In the genomic region with DNA sequence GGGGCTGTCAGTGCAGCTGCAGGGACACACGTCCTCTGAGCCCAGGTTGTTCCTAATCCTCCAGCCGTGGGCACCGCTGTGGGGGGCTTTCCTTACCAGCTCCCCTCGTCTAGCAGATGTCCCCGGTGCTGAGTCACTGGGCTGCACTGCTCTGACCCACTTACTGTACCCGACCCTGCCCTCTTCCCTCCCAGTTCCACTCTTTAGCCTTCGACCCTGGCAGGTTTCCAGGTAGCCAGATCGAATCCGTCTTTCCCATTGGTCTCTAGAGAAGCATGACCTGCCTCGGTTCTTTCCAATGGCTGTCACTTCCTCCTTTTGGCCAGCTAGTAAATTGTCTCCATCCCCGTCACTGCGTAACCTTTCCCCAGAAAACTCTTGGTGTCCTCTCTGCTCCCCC, we compare ENCODE assay signal across 12 cellular contexts. TPM values are rescaled to one million over a fixed set of nuclear protein-coding genes. Genes with fewer than 3 reads are reported as not detected.
A peak's percentile ranks its signal among the peaks of the same experiment; 100 is the strongest.
DNase-seq lines count a peak whose midpoint lies in the region; ATAC-seq, FAIRE-seq and TF ChIP-seq lines count a peak whose summit lies in the region.
"Had no signal": no experiment of that assay in that cellular context is flagged by ENCODE, and none has a peak within 500 bp of the region (broad histone marks: within the 10 kb centered on the region; RNA-seq: fewer than 3 reads in every experiment).

No MANE protein-coding gene starts in this region.

- H3K4me1 ChIP-seq in pancreas: no peaks in the 10 kb centered on the region

- H3K27ac Mint-ChIP-seq in activated CD4-positive, alpha-beta T cell treated with anti-CD3 and anti-CD28 coated beads for 36 hours: peak overlapping the region; percentile 74
- H3K27ac Mint-ChIP-seq in activated CD8-positive, alpha-beta T cell treated with anti-CD3 and anti-CD28 coated beads, Interleukin-2, amount 10 ng/mL, durations not matched to agents 7 days and 5 days: peak overlapping the region; percentile 39
- peak overlapping the region; percentile 94 for H3K27ac Mint-ChIP-seq in stimulated activated effector memory CD8-positive, alpha-beta T cell treated with anti-CD3 and anti-CD28 coated beads, Interleukin-12 subunit alpha, Interleukin-12 subunit beta, amount 100 ng/mL, for 72 hours

- DNase-seq in activated CD4-positive, alpha-beta T cell treated with anti-CD3 and anti-CD28 coated beads for 36 hours: no peak
- no peak for DNase-seq in activated CD4-positive, alpha-beta T cell treated with anti-CD3 and anti-CD28 coated beads, Interleukin-2, amount 50 U/mL, for 4 hours
- DNase-seq in activated CD8-positive, alpha-beta T cell treated with anti-CD3 and anti-CD28 coated beads, Interleukin-2, amount 10 ng/mL, durations not matched to agents 7 days and 5 days: no peak
- DNase-seq in islet precursor cell: peak; percentile 49
- no peak for DNase-seq in stimulated activated effector memory CD8-positive, alpha-beta T cell treated with anti-CD3 and anti-CD28 coated beads, Interleukin-12 subunit alpha, Interleukin-12 subunit beta, amount 100 ng/mL, for 72 hours (ENCODE audit: low spot score in 2 of 2)
- no peak for DNase-seq in pancreas
- no peak for DNase-seq in stimulated activated CD4-positive, alpha-beta T cell treated with anti-CD3 and anti-CD28 coated beads, Interleukin-15, amount 100 ng/mL, for 24 hours
- DNase-seq: NCI-H345 had no signal

- no peak for ATAC-seq in activated CD4-positive, alpha-beta T cell treated with anti-CD3 and anti-CD28 coated beads for 36 hours
- ATAC-seq in activated CD8-positive, alpha-beta T cell treated with anti-CD3 and anti-CD28 coated beads, Interleukin-2, amount 10 ng/mL, durations not matched to agents 7 days and 5 days: no peak
- no peak for ATAC-seq in stimulated activated effector memory CD8-positive, alpha-beta T cell treated with anti-CD3 and anti-CD28 coated beads, Interleukin-12 subunit alpha, Interleukin-12 subunit beta, amount 100 ng/mL, for 72 hours
- ATAC-seq in pancreas (no peak), HG03280 (IDR thresholded peaks at IDR 0.05; ENCODE audit: unreplicated experiment) (no peak)

- peaks cover 0 to 6% (median 0%) of the 10 kb centered on the region in 3 donors for H3K36me3 ChIP-seq in pancreas

- 73 to 80% methylated on average over 12 of the region's 12 CpGs for WGBS in pancreas, 2 donors

- no peak overlapping the region for H3K27ac ChIP-seq in pancreas
- H3K27ac ChIP-seq: KMS-11, SJSA1 had no signal

- H3K4me3 ChIP-seq in pancreas: no peak overlapping the region
- H3K4me3 ChIP-seq: A549, SJSA1 had no signal

- H3K9me3 Mint-ChIP-seq in activated CD4-positive, alpha-beta T cell treated with anti-CD3 and anti-CD28 coated beads for 36 hours (ENCODE audit: low read depth): no peaks in the 10 kb centered on the region
- no peaks in the 10 kb centered on the region for H3K9me3 Mint-ChIP-seq in activated CD8-positive, alpha-beta T cell treated with anti-CD3 and anti-CD28 coated beads, Interleukin-2, amount 10 ng/mL, durations not matched to agents 7 days and 5 days (ENCODE audit: insufficient read depth)
- H3K9me3 Mint-ChIP-seq in stimulated activated effector memory CD8-positive, alpha-beta T cell treated with anti-CD3 and anti-CD28 coated beads, Interleukin-12 subunit alpha, Interleukin-12 subunit beta, amount 100 ng/mL, for 72 hours: no peaks in the 10 kb centered on the region

- CTCF ChIA-PET in activated CD4-positive, alpha-beta T cell treated with anti-CD3 and anti-CD28 coated beads for 36 hours (lab: Charles Lee): interaction anchor here (1.4 to 1.7 kb wide), 2 partner anchors 10 to 27 kb away, joined by 3 to 6 read pairs; no protein-coding TSS in a partner anchor
- CTCF ChIA-PET in activated CD8-positive, alpha-beta T cell treated with anti-CD3 and anti-CD28 coated beads, Interleukin-2, amount 10 ng/mL, durations not matched to agents 7 days and 5 days (lab: Charles Lee): interaction anchor here (1.2 to 1.7 kb wide), 2 partner anchors 14 to 273 kb away, joined by 3 to 6 read pairs; no protein-coding TSS in a partner anchor

- H3K36me3 Mint-ChIP-seq in activated CD4-positive, alpha-beta T cell treated with anti-CD3 and anti-CD28 coated beads for 36 hours (ENCODE audit: low read depth): peaks cover 25% of the 10 kb centered on the region
- H3K36me3 Mint-ChIP-seq in activated CD8-positive, alpha-beta T cell treated with anti-CD3 and anti-CD28 coated beads, Interleukin-2, amount 10 ng/mL, durations not matched to agents 7 days and 5 days (ENCODE audit: low read depth): peaks cover 18% of the 10 kb centered on the region
- H3K36me3 Mint-ChIP-seq in stimulated activated effector memory CD8-positive, alpha-beta T cell treated with anti-CD3 and anti-CD28 coated beads, Interleukin-12 subunit alpha, Interleukin-12 subunit beta, amount 100 ng/mL, for 72 hours: peaks cover 34% of the 10 kb centered on the region

- intact Hi-C loops in activated CD4-positive, alpha-beta T cell treated with anti-CD3 and anti-CD28 coated beads for 36 hours (cut with DNase I, micrococcal nuclease): no loop called here
- intact Hi-C loops in pancreas (cut with DNase I): no loop called here

- peaks cover 62% of the 10 kb centered on the region for H3K4me1 Mint-ChIP-seq in activated CD4-positive, alpha-beta T cell treated with anti-CD3 and anti-CD28 coated beads for 36 hours
- peaks cover 43% of the 10 kb centered on the region for H3K4me1 Mint-ChIP-seq in activated CD8-positive, alpha-beta T cell treated with anti-CD3 and anti-CD28 coated beads, Interleukin-2, amount 10 ng/mL, durations not matched to agents 7 days and 5 days (ENCODE audit: low read depth)
- peaks cover 66% of the 10 kb centered on the region for H3K4me1 Mint-ChIP-seq in stimulated activated effector memory CD8-positive, alpha-beta T cell treated with anti-CD3 and anti-CD28 coated beads, Interleukin-12 subunit alpha, Interleukin-12 subunit beta, amount 100 ng/mL, for 72 hours

- H3K27me3 Mint-ChIP-seq in activated CD4-positive, alpha-beta T cell treated with anti-CD3 and anti-CD28 coated beads for 36 hours: no peaks in the 10 kb centered on the region
- no peaks in the 10 kb centered on the region for H3K27me3 Mint-ChIP-seq in activated CD8-positive, alpha-beta T cell treated with anti-CD3 and anti-CD28 coated beads, Interleukin-2, amount 10 ng/mL, durations not matched to agents 7 days and 5 days (ENCODE audit: low read depth)

- no peak for TF ChIP-seq CTCF in pancreas (IDR thresholded peaks at IDR 0.05)

- H3K9me3 ChIP-seq in pancreas: no peaks in the 10 kb centered on the region
- H3K9me3 ChIP-seq: A549, SJSA1 had no signal

- no peak overlapping the region for H3K4me3 Mint-ChIP-seq in activated CD4-positive, alpha-beta T cell treated with anti-CD3 and anti-CD28 coated beads for 36 hours
- no peak overlapping the region for H3K4me3 Mint-ChIP-seq in activated CD8-positive, alpha-beta T cell treated with anti-CD3 and anti-CD28 coated beads, Interleukin-2, amount 10 ng/mL, durations not matched to agents 7 days and 5 days
- peak overlapping the region; percentile 55 for H3K4me3 Mint-ChIP-seq in stimulated activated effector memory CD8-positive, alpha-beta T cell treated with anti-CD3 and anti-CD28 coated beads, Interleukin-12 subunit alpha, Interleukin-12 subunit beta, amount 100 ng/mL, for 72 hours

- POLR2A ChIA-PET in activated CD4-positive, alpha-beta T cell treated with anti-CD3 and anti-CD28 coated beads for 36 hours (lab: Charles Lee): interaction anchor here (1.0 kb wide), 1 partner anchor 8 kb away, joined by 3 read pairs; no protein-coding TSS in a partner anchor
- POLR2A ChIA-PET in activated CD8-positive, alpha-beta T cell treated with anti-CD3 and anti-CD28 coated beads, Interleukin-2, amount 10 ng/mL, durations not matched to agents 7 days and 5 days (lab: Charles Lee): interaction anchor here (1.0 kb wide), 1 partner anchor 9 kb away, joined by 3 read pairs; no protein-coding TSS in a partner anchor

- H3K27me3 ChIP-seq in pancreas: no peaks in the 10 kb centered on the region
- H3K27me3 ChIP-seq: SJSA1 had no signal

- FAIRE-seq in pancreas (lab: Jason Lieb, UNC): no peak
- FAIRE-seq: A549 had no signal

RNA-seq across cellular contexts. Expression of a gene that starts 48.4 kb away (rescaled TPM):
- total RNA-seq in activated CD4-positive, alpha-beta T cell treated with anti-CD3 and anti-CD28 coated beads for 36 hours: 10 to 100 TPM; 17.0 to 17.4 TPM
- total RNA-seq in activated CD8-positive, alpha-beta T cell treated with anti-CD3 and anti-CD28 coated beads, Interleukin-2, amount 10 ng/mL, durations not matched to agents 7 days and 5 days: 10 to 100 TPM; 17.6 to 18.1 TPM
- 10 to 100 TPM in 1 of 6 donors, 1 to 10 TPM in 5; 4.0 to 12.9 (median 7.2) TPM for total RNA-seq in pancreas
- polyA plus RNA-seq in pancreas: 1 to 10 TPM; 2.9 to 4.4 TPM

Comparison
In these comparisons a context has a peak if more than half of its experiments do, and no peak if none do; other contexts are left out.
1. H3K27ac Mint-ChIP-seq: peak in every context shown above with its lines; median percentile 94 in stimulated activated effector memory CD8-positive, alpha-beta T cell treated with anti-CD3 and anti-CD28 coated beads, Interleukin-12 subunit alpha, Interleukin-12 subunit beta, amount 100 ng/mL, for 72 hours; 74 in activated CD4-positive, alpha-beta T cell treated with anti-CD3 and anti-CD28 coated beads for 36 hours; 39 in activated CD8-positive, alpha-beta T cell treated with anti-CD3 and anti-CD28 coated beads, Interleukin-2, amount 10 ng/mL, durations not matched to agents 7 days and 5 days.